Comparison of ENCODE assay signal across 21 cellular contexts in genomic region chr2:164109006-164109405, GRCh38.
"Had no signal": no experiment of that assay in that cellular context is flagged by ENCODE, and none has a peak within 500 bp of the region (broad histone marks: within the 10 kb centered on the region; RNA-seq: fewer than 3 reads in every experiment).

No MANE protein-coding gene starts in this region.

- H3K4me3 Mint-ChIP-seq: immature natural killer cell; memory B cell; natural killer cell; stimulated activated effector memory CD8-positive, alpha-beta T cell treated with anti-CD3 and anti-CD28 coated beads, Interleukin-12 subunit alpha, Interleukin-12 subunit beta, amount 100 ng/mL, for 72 hours had no signal

- H3K79me2 ChIP-seq: parathyroid adenoma had no signal

- H3K27me3 Mint-ChIP-seq: memory B cell, progenitor cell of endocrine pancreas had no signal

- H3K9ac ChIP-seq: parathyroid adenoma had no signal

- H3K27ac ChIP-seq: dorsolateral prefrontal cortex, parathyroid adenoma, right atrium auricular region, stomach, tibial artery, upper lobe of left lung had no signal

- H3K27me3 ChIP-seq: right atrium auricular region, stomach, tibial artery, upper lobe of left lung had no signal

- H3K4me1 Mint-ChIP-seq: immature natural killer cell; memory B cell; natural killer cell; stimulated activated effector memory CD8-positive, alpha-beta T cell treated with anti-CD3 and anti-CD28 coated beads, Interleukin-12 subunit alpha, Interleukin-12 subunit beta, amount 100 ng/mL, for 72 hours had no signal

- H3K9me3 ChIP-seq: right atrium auricular region, stomach, tibial artery, upper lobe of left lung had no signal

- H2AFZ ChIP-seq: parathyroid adenoma had no signal

- ATAC-seq: left ventricle myocardium superior, natural killer cell, sciatic nerve had no signal

- H3K4me2 ChIP-seq: smooth muscle cell had no signal

- H3K27ac Mint-ChIP-seq: immature natural killer cell; memory B cell; natural killer cell; progenitor cell of endocrine pancreas; stimulated activated effector memory CD8-positive, alpha-beta T cell treated with anti-CD3 and anti-CD28 coated beads, Interleukin-12 subunit alpha, Interleukin-12 subunit beta, amount 100 ng/mL, for 72 hours had no signal

- DNase-seq: dorsolateral prefrontal cortex; effector CD4-positive, alpha-beta T cell; hypothalamus; immature natural killer cell; islet precursor cell; left ventricle myocardium superior; natural killer cell; stimulated activated CD4-positive, alpha-beta T cell treated with anti-CD3 and anti-CD28 coated beads, Interleukin-2, amount 100 ng/mL, for 24 hours; stimulated activated CD4-positive, alpha-beta T cell treated with anti-CD3 and anti-CD28 coated beads, Interleukin-4, amount 100 ng/mL, for 24 hours; stimulated activated naive CD4-positive, alpha-beta T cell treated with Interleukin-2 at 50 U/mL for 16 hours; stomach; tibial artery had no signal

- H3K4me3 ChIP-seq: dorsolateral prefrontal cortex, lung, right atrium auricular region, smooth muscle cell, stomach, tibial artery, upper lobe of left lung had no signal

- H3K4me1 ChIP-seq: parathyroid adenoma, right atrium auricular region, stomach, tibial artery, upper lobe of left lung had no signal

- H3K36me3 Mint-ChIP-seq: immature natural killer cell; memory B cell; natural killer cell; stimulated activated effector memory CD8-positive, alpha-beta T cell treated with anti-CD3 and anti-CD28 coated beads, Interleukin-12 subunit alpha, Interleukin-12 subunit beta, amount 100 ng/mL, for 72 hours had no signal

- H3K36me3 ChIP-seq: right atrium auricular region, stomach, tibial artery, upper lobe of left lung had no signal
